ENCODE assay signal across 8 cellular contexts in the genomic region with DNA sequence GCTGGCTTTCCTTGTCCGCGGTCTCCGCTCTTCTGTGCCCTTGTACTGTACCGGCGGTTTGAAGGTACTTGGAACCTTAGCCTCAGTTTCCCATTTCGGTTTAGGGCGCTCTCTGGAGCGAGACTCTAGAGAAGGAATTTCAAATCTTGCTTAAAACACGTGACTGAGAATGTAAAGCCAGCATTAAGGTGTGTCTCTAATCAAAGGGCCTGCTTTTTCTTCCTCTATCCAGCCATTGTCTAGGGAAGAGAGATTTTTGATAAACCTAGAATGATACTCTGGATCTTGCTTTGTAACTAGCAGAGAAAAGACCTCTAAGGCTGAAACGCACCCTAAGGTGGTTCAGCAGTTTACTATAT.
DNase-seq lines count a peak whose midpoint lies in the region; TF ChIP-seq lines count a peak whose summit lies in the region.

No MANE protein-coding gene starts in this region.

- peaks cover 16% of the 10 kb centered on the region for H3K4me1 Mint-ChIP-seq in nephron

- H3K36me3 Mint-ChIP-seq in nephron (ENCODE audit: low read depth) = peaks cover 9% of the 10 kb centered on the region

- no peaks in the 10 kb centered on the region for H3K4me1 ChIP-seq in endocrine pancreas (ENCODE audit: control insufficient read depth, insufficient read depth, low read length)

- peak overlapping the region; percentile 98 to 99 (median 99) for H3K27ac Mint-ChIP-seq in nephron

- H3K27me3 ChIP-seq in endocrine pancreas (ENCODE audit: control insufficient read depth, insufficient read depth, low read length) = no peaks in the 10 kb centered on the region

- no peaks in the 10 kb centered on the region for H3K9me3 Mint-ChIP-seq in nephron

- DNase-seq in NB4 (ENCODE audit: low read depth) (no peak), NCI-H82 (lab: John Stamatoyannopoulos, UW) (no peak), islet precursor cell (no peak), NCI-H524 treated with DMSO at 0.1 percent for 48 hours (lab: John Stamatoyannopoulos, UW) (no peak)
- DNase-seq in activated CD4-positive, CD25-positive, alpha-beta regulatory T cell (lab: John Stamatoyannopoulos, UW) = no peak

- H3K36me3 ChIP-seq in endocrine pancreas (ENCODE audit: control insufficient read depth, insufficient read depth, low read length) = no peaks in the 10 kb centered on the region

- no peaks in the 10 kb centered on the region for H3K9me3 ChIP-seq in endocrine pancreas (ENCODE audit: control insufficient read depth, low read length)

- H3K4me3 ChIP-seq in NB4 (ENCODE audit: low read depth, low read length) (peak overlapping the region; percentile 94), endocrine pancreas (ENCODE audit: control insufficient read depth, insufficient read depth, low read length) (peak overlapping the region; percentile 88)

- peak overlapping the region; percentile 82 for H3K9ac ChIP-seq in endocrine pancreas (ENCODE audit: control insufficient read depth, insufficient read depth, low read length)

- H3K4me3 Mint-ChIP-seq in nephron = peak overlapping the region; percentile 97 to 99 (median 98)

- no peak for TF ChIP-seq CTCF in C4-2B (conservative IDR thresholded peaks at IDR 0.05)
- no peak for TF ChIP-seq CTCF in NB4 (IDR thresholded peaks at IDR 0.05; ENCODE audit: low read depth, low read length)
- no peak for TF ChIP-seq CTCF in nephron (IDR thresholded peaks at IDR 0.05; ENCODE audit: unreplicated experiment in 3 of 3)

- no peak for TF ChIP-seq POLR2A in NB4 (IDR thresholded peaks at IDR 0.05; ENCODE audit: extremely low read depth, insufficient read length)

- peak overlapping the region; percentile 96 for H3K27ac ChIP-seq in C4-2B

- H3K27me3 Mint-ChIP-seq in nephron (ENCODE audit: low read depth) = no peaks in the 10 kb centered on the region
